Comparison of ENCODE assay signal across 17 cellular contexts in the genomic region with DNA sequence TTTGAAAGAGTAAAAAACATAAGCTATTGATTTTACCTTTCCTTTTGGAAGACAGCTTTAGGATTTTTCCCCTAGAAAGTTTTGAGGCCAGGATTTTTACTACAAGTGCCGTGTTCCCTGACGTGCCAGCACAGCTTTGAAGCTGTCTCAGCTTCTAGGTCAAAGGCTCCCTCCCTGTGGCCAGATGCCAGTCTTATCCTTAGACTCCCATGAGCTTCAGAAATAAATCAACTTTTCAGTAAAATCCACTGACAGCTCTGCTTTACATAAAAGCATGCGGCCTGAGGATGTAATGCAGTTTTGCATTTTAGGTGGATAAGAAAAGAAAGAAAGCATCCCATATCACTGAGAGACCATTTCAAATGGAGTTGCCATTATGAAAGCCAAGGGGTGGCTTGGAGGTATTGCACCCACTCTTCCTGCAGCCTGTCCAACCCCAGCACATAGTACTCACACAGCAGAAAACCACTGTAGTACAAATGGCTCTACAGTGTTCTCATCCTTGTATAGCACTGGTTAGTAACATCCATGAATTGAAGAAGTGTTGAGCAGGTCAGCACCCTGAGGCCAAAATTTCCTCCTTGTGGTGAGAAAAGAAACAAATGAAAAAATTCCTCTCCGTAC. TPM values are rescaled to one million over a fixed set of nuclear protein-coding genes. Genes with fewer than 3 reads are reported as not detected.
DNase-seq lines count a peak whose midpoint lies in the region; ATAC-seq and TF ChIP-seq lines count a peak whose summit lies in the region.
"Had no signal": no experiment of that assay in that cellular context is flagged by ENCODE, and none has a peak within 500 bp of the region (broad histone marks: within the 10 kb centered on the region; RNA-seq: fewer than 3 reads in every experiment).

No MANE protein-coding gene starts in this region.

- no peak overlapping the region for H3K27ac ChIP-seq in brain microvascular endothelial cell
- H3K27ac ChIP-seq: BLaER1 treated with 17β-estradiol and CSF1 and Interleukin-3, amounts not matched to agents 10 nM and 100 nM; Peyer's patch; prostate gland; upper lobe of left lung had no signal

- peaks cover 2% of the 10 kb centered on the region in 3 donors for H3K27me3 Mint-ChIP-seq in CD14-positive monocyte (ENCODE audit: low read depth in 3 of 3)
- no peaks in the 10 kb centered on the region for H3K27me3 Mint-ChIP-seq in nephron (ENCODE audit: low read depth)
- H3K27me3 Mint-ChIP-seq in activated T-helper 1 cell treated with anti-CD3 and anti-CD28 coated beads, Interleukin-12 subunit alpha, Interleukin-12 subunit beta, Interleukin-2, Interleukin-4 antibody, amounts not matched to agents 30 ng/mL and 10 ng/mL and 1 ng/mL, durations not matched to agents 14 hours and 24 hours and 36 hours (ENCODE audit: insufficient read depth) = peaks cover 4% of the 10 kb centered on the region

- in situ Hi-C loops in brain microvascular endothelial cell (cut with HindIII; ENCODE audit: low pct_ligation_motif_present, low sequenced_read_pairs) = no loop called here

- no peak overlapping the region for H3K4me3 Mint-ChIP-seq in CD14-positive monocyte
- no peak overlapping the region for H3K4me3 Mint-ChIP-seq in nephron
- H3K4me3 Mint-ChIP-seq in activated T-helper 1 cell treated with anti-CD3 and anti-CD28 coated beads, Interleukin-12 subunit alpha, Interleukin-12 subunit beta, Interleukin-2, Interleukin-4 antibody, amounts not matched to agents 30 ng/mL and 10 ng/mL and 1 ng/mL, durations not matched to agents 14 hours and 24 hours and 36 hours = no peak overlapping the region
- H3K4me3 Mint-ChIP-seq: activated T-cell treated with anti-CD3 and anti-CD28 coated beads, Interleukin-2, amount 50 U/mL, for 72 hours; dendritic cell treated with granulocyte-macrophage colony-stimulating factor and Interleukin-4, amounts not matched to agents 40 ng/mL and 50 ng/mL, for 4 days had no signal

- H3K27ac Mint-ChIP-seq in CD14-positive monocyte = no peak overlapping the region
- peak overlapping the region in 2 of 3 experiments; percentile 26 to 74 for H3K27ac Mint-ChIP-seq in nephron
- H3K27ac Mint-ChIP-seq in activated T-helper 1 cell treated with anti-CD3 and anti-CD28 coated beads, Interleukin-12 subunit alpha, Interleukin-12 subunit beta, Interleukin-2, Interleukin-4 antibody, amounts not matched to agents 30 ng/mL and 10 ng/mL and 1 ng/mL, durations not matched to agents 14 hours and 24 hours and 36 hours = no peak overlapping the region
- H3K27ac Mint-ChIP-seq: activated T-cell treated with anti-CD3 and anti-CD28 coated beads, Interleukin-2, amount 50 U/mL, for 72 hours; dendritic cell treated with granulocyte-macrophage colony-stimulating factor and Interleukin-4, amounts not matched to agents 40 ng/mL and 50 ng/mL, for 4 days had no signal

- DNase-seq in CD14-positive monocyte (ENCODE audit: low spot score) (no peak), brain microvascular endothelial cell (no peak), posterior cingulate gyrus (no peak), superior temporal gyrus (ENCODE audit: extremely low spot score) (no peak)
- no peak for DNase-seq in effector CD8-positive, alpha-beta T cell (lab: John Stamatoyannopoulos, UW)
- DNase-seq in activated T-helper 1 cell treated with anti-CD3 and anti-CD28 coated beads, Interleukin-12 subunit alpha, Interleukin-12 subunit beta, Interleukin-2, Interleukin-4 antibody, amounts not matched to agents 30 ng/mL and 10 ng/mL and 1 ng/mL, durations not matched to agents 14 hours and 24 hours and 36 hours (ENCODE audit: low spot score) = no peak
- DNase-seq: activated T-cell treated with anti-CD3 and anti-CD28 coated beads, Interleukin-2, amount 50 U/mL, for 72 hours; NCI-H1417; NCI-H446 treated with DMSO at 0.1 percent for 48 hours; Peyer's patch; T1000; upper lobe of left lung had no signal

- H3K36me3 Mint-ChIP-seq in CD14-positive monocyte = peaks cover 0 to 2% of the 10 kb centered on the region in 2 donors
- no peaks in the 10 kb centered on the region for H3K36me3 Mint-ChIP-seq in nephron (ENCODE audit: low read depth)
- H3K36me3 Mint-ChIP-seq in activated T-helper 1 cell treated with anti-CD3 and anti-CD28 coated beads, Interleukin-12 subunit alpha, Interleukin-12 subunit beta, Interleukin-2, Interleukin-4 antibody, amounts not matched to agents 30 ng/mL and 10 ng/mL and 1 ng/mL, durations not matched to agents 14 hours and 24 hours and 36 hours (ENCODE audit: low read depth) = peaks cover 8% of the 10 kb centered on the region

- H3K9me3 Mint-ChIP-seq in CD14-positive monocyte (no peaks in the 10 kb centered on the region), nephron (no peaks in the 10 kb centered on the region)
- peaks cover 6% of the 10 kb centered on the region for H3K9me3 Mint-ChIP-seq in activated T-helper 1 cell treated with anti-CD3 and anti-CD28 coated beads, Interleukin-12 subunit alpha, Interleukin-12 subunit beta, Interleukin-2, Interleukin-4 antibody, amounts not matched to agents 30 ng/mL and 10 ng/mL and 1 ng/mL, durations not matched to agents 14 hours and 24 hours and 36 hours
- H3K9me3 Mint-ChIP-seq: dendritic cell treated with granulocyte-macrophage colony-stimulating factor and Interleukin-4, amounts not matched to agents 40 ng/mL and 50 ng/mL, for 4 days had no signal

- H3K27me3 ChIP-seq in brain microvascular endothelial cell (replicated peaks) = no peaks in the 10 kb centered on the region
- H3K27me3 ChIP-seq: BLaER1 treated with 17β-estradiol and CSF1 and Interleukin-3, amounts not matched to agents 10 nM and 100 nM; Peyer's patch; upper lobe of left lung had no signal

- H3K4me3 ChIP-seq in brain microvascular endothelial cell (ENCODE audit: low read depth, low read length) = no peak overlapping the region
- H3K4me3 ChIP-seq: BLaER1 treated with 17β-estradiol and CSF1 and Interleukin-3, amounts not matched to agents 10 nM and 100 nM; Peyer's patch; prostate gland; upper lobe of left lung had no signal

- intact Hi-C loops in CD14-positive monocyte (cut with micrococcal nuclease) = loop anchor here (10.0 kb wide), 3 partner anchors 128 to 442 kb away; no protein-coding TSS in a partner anchor
- intact Hi-C loops in posterior cingulate gyrus (cut with DNase I) = loop anchor here (10.0 kb wide), 1 partner anchor 308 kb away; no protein-coding TSS in a partner anchor
- intact Hi-C loops in activated T-helper 1 cell treated with anti-CD3 and anti-CD28 coated beads, Interleukin-12 subunit alpha, Interleukin-12 subunit beta, Interleukin-2, Interleukin-4 antibody, amounts not matched to agents 30 ng/mL and 10 ng/mL and 1 ng/mL, durations not matched to agents 14 hours and 24 hours and 36 hours (cut with micrococcal nuclease) = no loop called here

- peaks cover 10% of the 10 kb centered on the region for H3K4me1 Mint-ChIP-seq in CD14-positive monocyte
- peaks cover 28% of the 10 kb centered on the region for H3K4me1 Mint-ChIP-seq in nephron
- H3K4me1 Mint-ChIP-seq in activated T-helper 1 cell treated with anti-CD3 and anti-CD28 coated beads, Interleukin-12 subunit alpha, Interleukin-12 subunit beta, Interleukin-2, Interleukin-4 antibody, amounts not matched to agents 30 ng/mL and 10 ng/mL and 1 ng/mL, durations not matched to agents 14 hours and 24 hours and 36 hours (ENCODE audit: low read depth) = peaks cover 7% of the 10 kb centered on the region

- TF ChIP-seq CTCF in CD14-positive monocyte (IDR thresholded peaks at IDR 0.05) (peak; percentile 19), brain microvascular endothelial cell (IDR thresholded peaks at IDR 0.05; ENCODE audit: low read depth, low read length, missing control alignments) (peak; percentile 40), nephron (IDR thresholded peaks at IDR 0.05; ENCODE audit: unreplicated experiment in 3 of 3) (peak; percentile 8 to 34 (median 19))

- no peaks in the 10 kb centered on the region for H3K36me3 ChIP-seq in brain microvascular endothelial cell (replicated peaks)
- H3K36me3 ChIP-seq: BLaER1 treated with 17β-estradiol and CSF1 and Interleukin-3, amounts not matched to agents 10 nM and 100 nM; Peyer's patch; prostate gland; upper lobe of left lung had no signal

- ATAC-seq in HG02938 (IDR thresholded peaks at IDR 0.05; ENCODE audit: unreplicated experiment) = peak; percentile 52
- ATAC-seq: activated T-cell treated with anti-CD3 and anti-CD28 coated beads, Interleukin-2, amount 50 U/mL, for 72 hours had no signal

RNA-seq across cellular contexts. Expression of a gene that starts 15.2 kb away (rescaled TPM):
- polyA plus RNA-seq in CD14-positive monocyte = 10 to 100 TPM in 1 of 2 donors, 1 to 10 TPM in 1; 8.8 to 10.9 TPM
- 107 and 109 TPM in 2 replicates for total RNA-seq in activated T-helper 1 cell treated with anti-CD3 and anti-CD28 coated beads, Interleukin-12 subunit alpha, Interleukin-12 subunit beta, Interleukin-2, Interleukin-4 antibody, amounts not matched to agents 30 ng/mL and 10 ng/mL and 1 ng/mL, durations not matched to agents 14 hours and 24 hours and 36 hours

Comparison
In these comparisons a context has a peak if more than half of its experiments do, and no peak if none do; other contexts are left out.
1. H3K27ac Mint-ChIP-seq: peak in nephron (2 of 3); none in CD14-positive monocyte (0 of 7) and activated T-helper 1 cell treated with anti-CD3 and anti-CD28 coated beads, Interleukin-12 subunit alpha, Interleukin-12 subunit beta, Interleukin-2, Interleukin-4 antibody, amounts not matched to agents 30 ng/mL and 10 ng/mL and 1 ng/mL, durations not matched to agents 14 hours and 24 hours and 36 hours (single experiment).
2. Peak in every context shown above with its lines, with median percentiles within 50 percentile points of each other: CTCF ChIP-seq.